Comparison of ENCODE assay signal across 1 cellular context in the genomic region with DNA sequence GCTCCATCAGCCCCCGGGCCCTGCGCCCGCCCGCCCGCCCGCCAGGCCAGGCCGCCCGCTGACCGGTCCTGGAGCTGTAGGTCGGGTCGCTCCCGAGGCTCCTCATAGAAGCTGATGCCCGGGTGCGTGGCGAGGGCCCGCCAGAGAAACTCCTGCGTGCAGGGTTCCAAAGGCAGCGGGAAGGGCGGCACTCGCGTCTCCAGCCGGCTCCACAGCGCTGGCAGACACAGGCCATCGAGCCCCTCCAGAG.
TF ChIP-seq lines count a peak whose summit lies in the region.

No MANE protein-coding gene starts in this region.

TF ChIP-seq in H1, 55 proteins besides CTCF, POLR2A, EP300 and RAD21 (continued from another document):
- TF ChIP-seq CHD7 (IDR thresholded peaks at IDR 0.05; ENCODE audit: insufficient replicate concordance, low read length) (no peak), CHD1 (IDR thresholded peaks at IDR 0.05; ENCODE audit: low read depth, low read length) (no peak), EZH2 (IDR thresholded peaks at IDR 0.05; ENCODE audit: low read depth, low read length, severe bottlenecking) (no peak), PHF8 (conservative IDR thresholded peaks at IDR 0.05; ENCODE audit: low read depth, low read length) (no peak; the same call in 1 of the 2 replicates), JUN (IDR thresholded peaks at IDR 0.05; ENCODE audit: low read depth, low read length) (no peak), CBX8 (IDR thresholded peaks at IDR 0.05; ENCODE audit: borderline replicate concordance, low read depth, low read length) (no peak), KDM4A (IDR thresholded peaks at IDR 0.05; ENCODE audit: low read depth, low read length, severe bottlenecking) (peak; percentile 92), RNF2 (IDR thresholded peaks at IDR 0.05; ENCODE audit: borderline replicate concordance, low read depth, low read length, missing control alignments, poor library complexity, severe bottlenecking) (no peak), RBBP5 (IDR thresholded peaks at IDR 0.05; ENCODE audit: borderline replicate concordance, low read depth, low read length) (0 out of 2 replicates have a peak, but pooled peaks have one; percentile 71), E2F6 (IDR thresholded peaks at IDR 0.05) (no peak), TEAD4 (IDR thresholded peaks at IDR 0.05; ENCODE audit: low read depth, low read length) (no peak), SIN3A (conservative IDR thresholded peaks at IDR 0.05 in 1 of 2, IDR thresholded peaks at IDR 0.05 in 1 of 2; ENCODE audit: low read depth in 1 of 2, low read length in 2 of 2) (0 out of 4 replicates have a peak, but pooled peaks of 1 of the 2 experiments have one; percentile 29), HDAC6 (IDR thresholded peaks at IDR 0.05; ENCODE audit: low read depth, low read length) (no peak), YY1 (IDR thresholded peaks at IDR 0.05; ENCODE audit: low read depth, low read length) (no peak), TAF7 (optimal IDR thresholded peaks at IDR 0.05; ENCODE audit: borderline replicate concordance, low read depth, low read length) (peak; percentile 81), HDAC2 (IDR thresholded peaks at IDR 0.05; ENCODE audit: borderline replicate concordance in 1 of 2, low read depth in 2 of 2, low read length in 2 of 2) (0 out of 4 replicates have a peak, but pooled peaks of 1 of the 2 experiments have one; percentile 2), SP4 (IDR thresholded peaks at IDR 0.05; ENCODE audit: low read length) (no peak), KDM1A (IDR thresholded peaks at IDR 0.05; ENCODE audit: borderline replicate concordance, low read length) (no peak), BRCA1 (IDR thresholded peaks at IDR 0.05; ENCODE audit: low read depth, low read length) (no peak)
- TF ChIP-seq, protein P1, sequence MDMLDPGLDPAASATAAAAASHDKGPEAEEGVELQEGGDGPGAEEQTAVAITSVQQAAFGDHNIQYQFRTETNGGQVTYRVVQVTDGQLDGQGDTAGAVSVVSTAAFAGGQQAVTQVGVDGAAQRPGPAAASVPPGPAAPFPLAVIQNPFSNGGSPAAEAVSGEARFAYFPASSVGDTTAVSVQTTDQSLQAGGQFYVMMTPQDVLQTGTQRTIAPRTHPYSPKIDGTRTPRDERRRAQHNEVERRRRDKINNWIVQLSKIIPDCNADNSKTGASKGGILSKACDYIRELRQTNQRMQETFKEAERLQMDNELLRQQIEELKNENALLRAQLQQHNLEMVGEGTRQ (IDR thresholded peaks at IDR 0.05; ENCODE audit: low read length), result no peak
